15 cellular contexts compared by ENCODE assay signal in genomic region chr16:83552193-83552592, GRCh38.
DNase-seq lines count a peak whose midpoint lies in the region; FAIRE-seq and TF ChIP-seq lines count a peak whose summit lies in the region.
"Had no signal": no experiment of that assay in that cellular context is flagged by ENCODE, and none has a peak within 500 bp of the region (broad histone marks: within the 10 kb centered on the region; RNA-seq: fewer than 3 reads in every experiment).

No MANE protein-coding gene starts in this region.

- H3K9me2 ChIP-seq in GM23248 (ENCODE audit: insufficient read depth), result no peaks in the 10 kb centered on the region

- H3K27ac ChIP-seq in GM23248 (no peak overlapping the region), fibroblast of lung (ENCODE audit: insufficient read depth, low read length) (no peak overlapping the region), small intestine (ENCODE audit: low read depth in 1 of 2, low read length in 1 of 2) (no peak overlapping the region)
- H3K27ac ChIP-seq: right atrium auricular region, tibial artery had no signal

- H3K36me3 ChIP-seq in GM23248 (ENCODE audit: low read depth) (no peaks in the 10 kb centered on the region), fibroblast of lung (ENCODE audit: control insufficient read depth, insufficient read depth, low read length) (no peaks in the 10 kb centered on the region), skeletal muscle satellite cell (ENCODE audit: insufficient read depth, low read length) (no peaks in the 10 kb centered on the region), small intestine (ENCODE audit: control insufficient read depth in 2 of 2, insufficient read depth in 2 of 2, low read length in 2 of 2) (no peaks in the 10 kb centered on the region)
- H3K36me3 ChIP-seq: right atrium auricular region, tibial artery had no signal

- peaks cover 12% of the 10 kb centered on the region for H3K9me3 Mint-ChIP-seq in T-helper 2 cell treated with Interferon-gamma antibody and Interleukin-4, amounts not matched to agents 5 μg/mL and 100 μg/mL, for 36 hours
- H3K9me3 Mint-ChIP-seq: GM23338 had no signal

- no peaks in the 10 kb centered on the region for H3K4me1 Mint-ChIP-seq in T-helper 2 cell treated with Interferon-gamma antibody and Interleukin-4, amounts not matched to agents 5 μg/mL and 100 μg/mL, for 36 hours (ENCODE audit: low read depth)
- H3K4me1 Mint-ChIP-seq: IgD-negative memory B cell had no signal

- H3K36me3 Mint-ChIP-seq in T-helper 2 cell treated with Interferon-gamma antibody and Interleukin-4, amounts not matched to agents 5 μg/mL and 100 μg/mL, for 36 hours (ENCODE audit: low read depth), result no peaks in the 10 kb centered on the region
- H3K36me3 Mint-ChIP-seq: activated naive CD4-positive, alpha-beta T cell treated with anti-CD3 and anti-CD28 coated beads, Interleukin-2, amount 50 U/mL, for 72 hours; IgD-negative memory B cell had no signal

- H2AFZ ChIP-seq in GM23248 (no peak overlapping the region), fibroblast of lung (ENCODE audit: low read length) (no peak overlapping the region)
- H2AFZ ChIP-seq: GM23338 had no signal

- DNase-seq in GM23248 (peak; percentile 63), RCC 7860 (ENCODE audit: low spot score) (peak; percentile 92), fibroblast of lung (ENCODE audit: low read depth in 2 of 2) (peak; percentile 1 to 62), NCI-H1930 (lab: John Stamatoyannopoulos, UW) (no peak), small intestine (no peak)
- no peak for DNase-seq in T-helper 2 cell treated with Interferon-gamma antibody and Interleukin-4, amounts not matched to agents 5 μg/mL and 100 μg/mL, for 36 hours (ENCODE audit: low spot score)
- DNase-seq: activated CD4-positive, alpha-beta T cell treated with anti-CD3 and anti-CD28 coated beads for 4 hours; activated T-cell treated with anti-CD3 and anti-CD28 coated beads for 4 hours; left ventricle myocardium superior; tibial artery had no signal

- H3F3A ChIP-seq in GM23248 (ENCODE audit: insufficient read depth), result peaks cover 14% of the 10 kb centered on the region; the same call in 1 of the 2 replicates

- no peak overlapping the region for H3K27ac Mint-ChIP-seq in T-helper 2 cell treated with Interferon-gamma antibody and Interleukin-4, amounts not matched to agents 5 μg/mL and 100 μg/mL, for 36 hours
- H3K27ac Mint-ChIP-seq: activated naive CD4-positive, alpha-beta T cell treated with anti-CD3 and anti-CD28 coated beads, Interleukin-2, amount 50 U/mL, for 72 hours; GM23338; IgD-negative memory B cell had no signal

- no peaks in the 10 kb centered on the region for H3K27me3 Mint-ChIP-seq in T-helper 2 cell treated with Interferon-gamma antibody and Interleukin-4, amounts not matched to agents 5 μg/mL and 100 μg/mL, for 36 hours (ENCODE audit: low read depth)

- no peak for TF ChIP-seq CTCF in fibroblast of lung (conservative IDR thresholded peaks at IDR 0.05 in 1 of 2, IDR thresholded peaks at IDR 0.05 in 1 of 2; ENCODE audit: low read depth in 1 of 2, low read length in 2 of 2)

- H3K4me3 ChIP-seq in GM23248 (no peak overlapping the region), fibroblast of lung (replicated peaks in 1 of 4; ENCODE audit: control extremely low read depth in 1 of 4, insufficient read depth in 1 of 4, low read depth in 3 of 4, low read length in 4 of 4) (no peak overlapping the region), skeletal muscle satellite cell (ENCODE audit: low read length) (no peak overlapping the region), small intestine (ENCODE audit: low read depth in 1 of 2, low read length in 2 of 2) (no peak overlapping the region)
- H3K4me3 ChIP-seq: GM23338, right atrium auricular region, tibial artery had no signal

- H3K4me1 ChIP-seq in GM23248 (ENCODE audit: insufficient read depth) (peaks cover 9% of the 10 kb centered on the region; the same call in 1 of the 2 replicates), fibroblast of lung (ENCODE audit: control insufficient read depth, extremely low read depth, insufficient read depth, low read length) (no peaks in the 10 kb centered on the region), skeletal muscle satellite cell (ENCODE audit: control insufficient read depth, insufficient read depth, low read length) (peaks cover 14% of the 10 kb centered on the region), small intestine (ENCODE audit: control insufficient read depth in 2 of 2, insufficient read depth in 1 of 2, low read depth in 1 of 2, low read length in 1 of 2) (no peaks in the 10 kb centered on the region)
- H3K4me1 ChIP-seq: right atrium auricular region had no signal

- WGBS in GM23248 (ENCODE audit: low coverage in 1 of 2, low lambda C conversion rate in 2 of 2, missing lambda C conversion rate in 2 of 2), 2 experiments, result 54 to 55% methylated on average over 4 of the region's 4 CpGs
- 71 to 77% (median 73%) methylated on average over 4 of the region's 4 CpGs for WGBS in small intestine, 3 donors

- in situ Hi-C loops in GM23248 (cut with MboI), result no loop called here

- no peak overlapping the region for H3K4me3 Mint-ChIP-seq in T-helper 2 cell treated with Interferon-gamma antibody and Interleukin-4, amounts not matched to agents 5 μg/mL and 100 μg/mL, for 36 hours
- H3K4me3 Mint-ChIP-seq: GM23338, IgD-negative memory B cell had no signal

- FAIRE-seq in RCC 7860 (lab: Jason Lieb, UNC), result peak; percentile 92
- no peak for FAIRE-seq in small intestine (lab: Jason Lieb, UNC)

- H3K79me2 ChIP-seq in GM23248 (ENCODE audit: insufficient read depth) (no peaks in the 10 kb centered on the region), fibroblast of lung (ENCODE audit: control insufficient read depth, insufficient read depth, low read length) (no peaks in the 10 kb centered on the region)

- H4K20me1 ChIP-seq in GM23248 (ENCODE audit: insufficient read depth) (no peaks in the 10 kb centered on the region), fibroblast of lung (ENCODE audit: control insufficient read depth, extremely low read depth, insufficient read depth, low read length) (no peaks in the 10 kb centered on the region)

- no peaks in the 10 kb centered on the region for H3K9me3 ChIP-seq in GM23248 (ENCODE audit: low read depth)
- H3K9me3 ChIP-seq in fibroblast of lung (ENCODE audit: control insufficient read depth, insufficient read depth, low read depth, low read length), result no peaks in the 10 kb centered on the region
- no peaks in the 10 kb centered on the region for H3K9me3 ChIP-seq in skeletal muscle satellite cell (replicated peaks; ENCODE audit: low read length)
- H3K9me3 ChIP-seq in small intestine (ENCODE audit: control insufficient read depth, low read depth), result no peaks in the 10 kb centered on the region
- H3K9me3 ChIP-seq: right atrium auricular region, tibial artery had no signal

- H3K4me2 ChIP-seq in GM23248 (ENCODE audit: unreplicated experiment) (no peak overlapping the region), fibroblast of lung (ENCODE audit: extremely low read depth, insufficient read depth, low read length) (no peak overlapping the region), skeletal muscle satellite cell (ENCODE audit: low read length) (peak overlapping the region; percentile 16)
- H3K4me2 ChIP-seq: GM23338 had no signal

- H3K9ac ChIP-seq in GM23248, result no peak overlapping the region
- H3K9ac ChIP-seq in fibroblast of lung (ENCODE audit: insufficient read depth, low read length), result no peak overlapping the region
- H3K9ac ChIP-seq in skeletal muscle satellite cell (ENCODE audit: low read depth, low read length), result no peak overlapping the region

- H3K27me3 ChIP-seq in GM23248 (replicated peaks; ENCODE audit: insufficient read depth) (no peaks in the 10 kb centered on the region), fibroblast of lung (ENCODE audit: control insufficient read depth, insufficient read depth, low read length) (no peaks in the 10 kb centered on the region), skeletal muscle satellite cell (ENCODE audit: control insufficient read depth, insufficient read depth, low read length) (no peaks in the 10 kb centered on the region), small intestine (ENCODE audit: control insufficient read depth in 2 of 2, insufficient read depth in 2 of 2, low read length in 2 of 2) (no peaks in the 10 kb centered on the region)
- H3K27me3 ChIP-seq: right atrium auricular region, tibial artery had no signal

Comparison
In these comparisons a context has a peak if more than half of its experiments do, and no peak if none do; other contexts are left out.
1. DNase-seq: peak in GM23248 (single experiment), RCC 7860 (single experiment) and fibroblast of lung (2 of 2); none in NCI-H1930 (0 of 2), T-helper 2 cell treated with Interferon-gamma antibody and Interleukin-4, amounts not matched to agents 5 μg/mL and 100 μg/mL, for 36 hours (single experiment) and small intestine (single experiment).